ENCODE assay signal across 8 cellular contexts in genomic region chr2:241149925-241150659, GRCh38. TPM values are rescaled to one million over a fixed set of nuclear protein-coding genes. Genes with fewer than 3 reads are reported as not detected.
DNase-seq lines count a peak whose midpoint lies in the region; ATAC-seq and TF ChIP-seq lines count a peak whose summit lies in the region.

Gene PPP1R7 (plus strand): TSS chr2:241150467. CDS start chr2:241150496, 29 bp downstream.

- peak within 1 kb of the TSS; percentile 97 for H3K27ac Mint-ChIP-seq in activated naive CD4-positive, alpha-beta T cell treated with anti-CD3 and anti-CD28 coated beads, Interleukin-2, amount 50 U/mL, for 24 hours

- no peaks in the 10 kb centered on the region for H3K9me3 ChIP-seq in testis

- H3K4me1 Mint-ChIP-seq in activated naive CD4-positive, alpha-beta T cell treated with anti-CD3 and anti-CD28 coated beads, Interleukin-2, amount 50 U/mL, for 24 hours, result peaks cover 37% of the 10 kb centered on the region

- H3K27me3 ChIP-seq in testis, result no peaks in the 10 kb centered on the region

- 0 to 1% methylated on average over 18 to 69 of the region's 73 CpGs for WGBS in testis, 2 donors

- ATAC-seq in HG02588 (IDR thresholded peaks at IDR 0.05; ENCODE audit: unreplicated experiment) (peak; percentile 76), SK-N-SH treated with all-trans-retinoic acid at 6 μM for 48 hours (peak; percentile 92), omental fat pad (ENCODE audit: low FRiP score) (peak; percentile 88)

- DNase-seq in GM10266 (ENCODE audit: extremely low spot score) (peak; percentile 99), NCI-H1092 (lab: John Stamatoyannopoulos, UW) (peak; percentile 83), globus pallidus (ENCODE audit: low spot score) (peak; percentile 91), omental fat pad (ENCODE audit: low spot score) (peak; percentile 59), testis (peak; percentile 96)

- H3K27me3 Mint-ChIP-seq in activated naive CD4-positive, alpha-beta T cell treated with anti-CD3 and anti-CD28 coated beads, Interleukin-2, amount 50 U/mL, for 24 hours, result no peaks in the 10 kb centered on the region

- intact Hi-C loops in testis (cut with DNase I; ENCODE audit: low total_unique reads), result no loop called here

- H3K27ac ChIP-seq in testis, result peak within 1 kb of the TSS; percentile 79 to 82

- TF ChIP-seq POLR2A in testis (IDR thresholded peaks at IDR 0.05), result peak; percentile 34

- H3K4me3 Mint-ChIP-seq in activated naive CD4-positive, alpha-beta T cell treated with anti-CD3 and anti-CD28 coated beads, Interleukin-2, amount 50 U/mL, for 24 hours, result peak within 1 kb of the TSS; percentile 96

- peaks cover 5% of the 10 kb centered on the region for H3K36me3 Mint-ChIP-seq in activated naive CD4-positive, alpha-beta T cell treated with anti-CD3 and anti-CD28 coated beads, Interleukin-2, amount 50 U/mL, for 24 hours

- no peaks in the 10 kb centered on the region for H3K36me3 ChIP-seq in testis (ENCODE audit: low read depth, missing control alignments)

- peak within 1 kb of the TSS; percentile 87 to 91 for H3K4me3 ChIP-seq in testis

- H3K4me1 ChIP-seq in testis, result peaks cover 7% of the 10 kb centered on the region

- TF ChIP-seq CTCF in GM10266 (IDR thresholded peaks at IDR 0.05; ENCODE audit: control insufficient read depth, insufficient read depth, low read depth, missing control alignments), result peak; percentile 62
- no peak for TF ChIP-seq CTCF in omental fat pad (IDR thresholded peaks at IDR 0.05)
- peak in 1 of 3 experiments; percentile 10 for TF ChIP-seq CTCF in testis (IDR thresholded peaks at IDR 0.05)

- H3K9me3 Mint-ChIP-seq in activated naive CD4-positive, alpha-beta T cell treated with anti-CD3 and anti-CD28 coated beads, Interleukin-2, amount 50 U/mL, for 24 hours, result no peaks in the 10 kb centered on the region

TF ChIP-seq in SK-N-SH treated with all-trans-retinoic acid at 6 μM for 48 hours, 23 proteins besides CTCF, POLR2A, EP300 and RAD21:
- TF ChIP-seq CSRNP3 (CRISPR knock-in tag; IDR thresholded peaks at IDR 0.05) (no peak), RARB (CRISPR knock-in tag; IDR thresholded peaks at IDR 0.05) (no peak), BACH2 (CRISPR knock-in tag; IDR thresholded peaks at IDR 0.05; ENCODE audit: borderline replicate concordance) (no peak), ZFP3 (CRISPR knock-in tag; IDR thresholded peaks at IDR 0.05) (no peak), ZNF70 (CRISPR knock-in tag; IDR thresholded peaks at IDR 0.05) (no peak), CSDC2 (CRISPR knock-in tag; IDR thresholded peaks at IDR 0.05) (0 out of 2 replicates have a peak, but pooled peaks have one; percentile 8), ZC3H10 (CRISPR knock-in tag; IDR thresholded peaks at IDR 0.05) (no peak), TSHZ2 (CRISPR knock-in tag; IDR thresholded peaks at IDR 0.05) (no peak), OSR1 (CRISPR knock-in tag; IDR thresholded peaks at IDR 0.05) (no peak)

RNA-seq across cellular contexts. Expression of gene PPP1R7, which starts in this region (rescaled TPM):
- 10 to 100 TPM; 33.4 to 41.8 (median 35.4) TPM for total RNA-seq in omental fat pad
- 100 to 1,000 TPM; 100 to 139 TPM for total RNA-seq in testis
- polyA plus RNA-seq in testis (ENCODE audit: insufficient read depth, low read depth, low replicate concordance), result 358 TPM

Comparison
In these comparisons a context has a peak if more than half of its experiments do, and no peak if none do; other contexts are left out.
1. Peak in every context shown above with its lines: DNase-seq, ATAC-seq, H3K4me3 ChIP-seq and H3K27ac ChIP-seq.